ENCODE assay signal across 1 cellular context in the genomic region with DNA sequence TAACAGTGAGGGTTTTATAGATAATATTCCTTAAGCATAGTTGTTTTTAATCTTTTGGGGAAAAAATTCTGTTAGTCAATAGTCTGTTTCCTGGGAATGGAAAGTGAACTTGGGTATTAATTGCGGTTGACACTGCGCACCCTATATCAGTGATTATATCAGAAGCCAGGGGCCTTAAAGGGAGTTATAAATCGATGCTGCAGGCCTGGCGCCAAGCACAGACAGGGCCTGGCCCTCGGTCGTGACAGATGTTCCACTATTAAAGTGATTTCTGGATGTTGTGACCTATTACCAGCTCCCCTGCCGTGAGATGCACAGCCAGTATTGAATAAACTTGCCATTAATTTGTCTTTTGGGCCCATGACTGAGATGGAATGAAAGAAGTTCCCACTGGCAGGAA.
TF ChIP-seq lines count a peak whose summit lies in the region.

No MANE protein-coding gene starts in this region.

TF ChIP-seq in IMR-90, 13 proteins besides CTCF, POLR2A, EP300 and RAD21 (continued from another document):
- TF ChIP-seq CHD1 (IDR thresholded peaks at IDR 0.05; ENCODE audit: low read depth, low read length) (no peak), MAZ (IDR thresholded peaks at IDR 0.05; ENCODE audit: borderline replicate concordance, low read depth, low read length) (no peak), MAFK (IDR thresholded peaks at IDR 0.05; ENCODE audit: low read depth, low read length) (no peak), ELK1 (IDR thresholded peaks at IDR 0.05; ENCODE audit: borderline replicate concordance, low read depth, low read length) (no peak), SMC3 (IDR thresholded peaks at IDR 0.05; ENCODE audit: low read depth, low read length) (no peak), FOS (IDR thresholded peaks at IDR 0.05; ENCODE audit: low read depth, low read length) (no peak)
